In genomic region chr12:56103823-56104108, GRCh38 we compare ENCODE assay signal across 8 cellular contexts. TPM values are rescaled to one million over a fixed set of nuclear protein-coding genes. Genes with fewer than 3 reads are reported as not detected.
A peak's percentile ranks its signal among the peaks of the same experiment; 100 is the strongest.
DNase-seq lines count a peak whose midpoint lies in the region; ATAC-seq, FAIRE-seq and TF ChIP-seq lines count a peak whose summit lies in the region.

No MANE protein-coding gene starts in this region.

- H3K9ac ChIP-seq in GM12878 (ENCODE audit: control insufficient read depth, insufficient read depth, low read length) (peak overlapping the region; percentile 73), mesendoderm (ENCODE audit: low read length) (peak overlapping the region; percentile 94)

- H3K36me3 ChIP-seq in right atrium auricular region (peaks cover 20% of the 10 kb centered on the region), GM12878 (ENCODE audit: control insufficient read depth in 2 of 2, insufficient read depth in 2 of 2, low read length in 1 of 2) (peaks cover 3 to 21% of the 10 kb centered on the region in 2 experiments), mesendoderm (ENCODE audit: control insufficient read depth, insufficient read depth, low read length) (peaks cover 5% of the 10 kb centered on the region), vagina (peaks cover 0 to 29% of the 10 kb centered on the region in 2 donors)

- SMC1A ChIA-PET in GM12878 (lab: Charles Lee; ENCODE audit: uncharacterized antibody, unreplicated experiment): interaction anchor here (0.9 to 2.8 kb wide), 8 partner anchors 12 to 366 kb away, joined by 3 to 26 read pairs (median 5); partner anchors contain the start of genes RPL41, SMARCC2 and ZC3H10

- TF ChIP-seq CTCF in right atrium auricular region (IDR thresholded peaks at IDR 0.05) (no peak), GM12878 (IDR thresholded peaks at IDR 0.05 in 2 of 3, conservative IDR thresholded peaks at IDR 0.05 in 1 of 3; ENCODE audit: control insufficient read depth in 2 of 3, extremely low read depth in 1 of 3, insufficient read depth in 1 of 3, low read depth in 3 of 3, low read length in 3 of 3) (no peak), vagina (IDR thresholded peaks at IDR 0.05) (no peak)

- CTCF ChIA-PET in GM12878 (lab: Yijun Ruan, JAX): interaction anchor here (0.5 to 4.0 kb wide), 17 partner anchors 12 to 1017 kb away, joined by 3 to 25 read pairs (median 6); partner anchors contain the start of genes BLOC1S1, ESYT1, ORMDL2 and PYM1

- H2BK15ac ChIP-seq in mesendoderm (replicated peaks; ENCODE audit: low read depth): no peak overlapping the region

- no peak for FAIRE-seq in GM12878 (lab: Jason Lieb, UNC)

- peaks cover 36% of the 10 kb centered on the region for H3K79me2 ChIP-seq in GM12878 (ENCODE audit: control insufficient read depth, insufficient read depth, low read length)
- peaks cover 29% of the 10 kb centered on the region for H3K79me2 ChIP-seq in mesendoderm (ENCODE audit: control insufficient read depth, insufficient read depth, low read length)

- no peak for TF ChIP-seq POLR2A in GM12878 (IDR thresholded peaks at IDR 0.05; ENCODE audit: low read depth, low read length)
- no peak for TF ChIP-seq POLR2A in vagina (IDR thresholded peaks at IDR 0.05)

- peak overlapping the region; percentile 78 for H3K18ac ChIP-seq in mesendoderm (ENCODE audit: low read length)

- H3K4me3 ChIP-seq in right atrium auricular region (peak overlapping the region; percentile 68 to 78), GM12878 (peak overlapping the region; percentile 97), mesendoderm (ENCODE audit: low read length) (peak overlapping the region; percentile 80), vagina (peak overlapping the region; percentile 62 to 97)

- H3K9me3 ChIP-seq in right atrium auricular region (no peaks in the 10 kb centered on the region), GM12878 (replicated peaks; ENCODE audit: control insufficient read depth, insufficient read depth, low read length) (no peaks in the 10 kb centered on the region), vagina (no peaks in the 10 kb centered on the region)

- no peak for TF ChIP-seq RAD21 in GM12878 (IDR thresholded peaks at IDR 0.05; ENCODE audit: insufficient read depth, low read depth, low read length)

- peak overlapping the region; percentile 83 to 87 for H3K27ac ChIP-seq in right atrium auricular region
- peak overlapping the region; percentile 48; the same call in 1 of the 2 replicates for H3K27ac ChIP-seq in GM12878 (ENCODE audit: control insufficient read depth, insufficient read depth)
- peak overlapping the region; percentile 93 for H3K27ac ChIP-seq in mesendoderm (ENCODE audit: low read depth, low read length)
- peak overlapping the region; percentile 85 for H3K27ac ChIP-seq in vagina

- peaks cover 2% of the 10 kb centered on the region for H3K79me1 ChIP-seq in mesendoderm (ENCODE audit: low read length)

- in situ Hi-C loops in GM12878 (cut with MboI): loop anchor here (5.0 kb wide), 1 partner anchor 56 kb away; no protein-coding TSS in a partner anchor
- in situ Hi-C loops in KBM-7 (cut with MboI; ENCODE audit: low pct_unique_long_range_greater_than_20kb, low sequenced_read_pairs): no loop called here

- H3K4me2 ChIP-seq in GM12878 (ENCODE audit: control insufficient read depth, insufficient read depth): peak overlapping the region; percentile 84
- peak overlapping the region; percentile 79 for H3K4me2 ChIP-seq in mesendoderm (ENCODE audit: low read length)

- H4K20me1 ChIP-seq in GM12878 (ENCODE audit: control insufficient read depth, insufficient read depth): no peaks in the 10 kb centered on the region

- H2AFZ ChIP-seq in GM12878 (ENCODE audit: control insufficient read depth, low read depth, low read length): peak overlapping the region; percentile 82

- H3K27me3 ChIP-seq in right atrium auricular region: no peaks in the 10 kb centered on the region
- no peaks in the 10 kb centered on the region; a peak in 1 of 4 replicates for H3K27me3 ChIP-seq in GM12878 (replicated peaks in 1 of 2; ENCODE audit: control insufficient read depth in 2 of 2, insufficient read depth in 2 of 2, low read length in 1 of 2)
- H3K27me3 ChIP-seq in mesendoderm (ENCODE audit: insufficient read depth, low read length, poor library complexity): no peaks in the 10 kb centered on the region
- H3K27me3 ChIP-seq in vagina: no peaks in the 10 kb centered on the region

- no peak overlapping the region for H4K5ac ChIP-seq in mesendoderm (ENCODE audit: low read length)

- H4K8ac ChIP-seq in mesendoderm (ENCODE audit: low read depth, low read length): peak overlapping the region; percentile 43

- DNase-seq in right atrium auricular region (ENCODE audit: low spot score) (no peak), Right ventricle myocardium superior (no peak), GM12878 (ENCODE audit: low read depth, low spot score) (no peak), mesendoderm (no peak), vagina (ENCODE audit: extremely low spot score in 2 of 2) (no peak), hypothalamus (lab: John Stamatoyannopoulos, UW) (no peak), posterior vena cava (ENCODE audit: low spot score) (no peak), KBM-7 (no peak)

- 0% methylated on average over 8 of the region's 8 CpGs for WGBS in GM12878 (ENCODE audit: insufficient coverage, insufficient replicate concordance, low lambda C conversion rate, missing lambda C conversion rate)
- no CpG with 5 or more reads among the region's 8 CpGs for WGBS in mesendoderm (ENCODE audit: extremely low coverage, insufficient coverage, low lambda C conversion rate)

- POLR2A ChIA-PET in GM12878 (lab: Charles Lee): interaction anchor here (0.6 to 6.3 kb wide), 15 partner anchors 14 to 375 kb away, joined by 3 to 95 read pairs (median 5); partner anchors contain the start of genes CD63, MYL6B, ORMDL2 and RAB5B

- no peak for TF ChIP-seq EP300 in GM12878 (IDR thresholded peaks at IDR 0.05; ENCODE audit: borderline replicate concordance in 1 of 2, control insufficient read depth in 1 of 2, low read depth in 2 of 2, low read length in 2 of 2)

- intact Hi-C loops in Right ventricle myocardium superior (cut with DNase I): no loop called here
- intact Hi-C loops in GM12878 (cut with micrococcal nuclease; ENCODE audit: unreplicated experiment): loop anchor here (1.0 to 5.0 kb wide), 6 partner anchors 13 to 364 kb away; partner anchors contain the start of genes DNAJC14 and RPL41
- intact Hi-C loops in vagina (cut with DNase I): no loop called here
- intact Hi-C loops in posterior vena cava (cut with DNase I): no loop called here

- peak overlapping the region; percentile 81 for H3K4ac ChIP-seq in mesendoderm (ENCODE audit: low read depth, low read length)

- H3K23ac ChIP-seq in mesendoderm (ENCODE audit: low read length): no peak overlapping the region

- H2BK5ac ChIP-seq in mesendoderm (ENCODE audit: low read length): no peak overlapping the region

- H2BK120ac ChIP-seq in mesendoderm (ENCODE audit: low read depth, low read length): no peak overlapping the region

- no peak overlapping the region for H2AK5ac ChIP-seq in mesendoderm (ENCODE audit: low read length)

- BruUV-seq in GM12878 (replicated peaks; lab: Mats Ljungman, UMichigan): no TSS peak

- H3K56ac ChIP-seq in mesendoderm (ENCODE audit: low read length): peak overlapping the region; percentile 97

- RAD21 ChIA-PET in GM12878 (lab: Charles Lee; ENCODE audit: unreplicated experiment): interaction anchor here (0.8 to 3.5 kb wide), 13 partner anchors 14 to 365 kb away, joined by 3 to 30 read pairs (median 4); partner anchors contain the start of genes CNPY2, RAB5B, RNF41 and RPL41

- ATAC-seq in Right ventricle myocardium superior (ENCODE audit: poor library complexity) (no peak), GM12878 (no peak)

- H3K4me1 ChIP-seq in right atrium auricular region: peaks cover 0 to 24% of the 10 kb centered on the region in 2 donors
- peaks cover 3% of the 10 kb centered on the region; the same call in 1 of the 2 replicates for H3K4me1 ChIP-seq in GM12878 (ENCODE audit: control insufficient read depth, insufficient read depth, low read length)
- peaks cover 2% of the 10 kb centered on the region for H3K4me1 ChIP-seq in mesendoderm (ENCODE audit: control insufficient read depth, low read depth, low read length)
- H3K4me1 ChIP-seq in vagina: peaks cover 35% of the 10 kb centered on the region

RNA-seq across cellular contexts. Expression of gene PA2G4, which starts 0.6 kb away (rescaled TPM):
- total RNA-seq in right atrium auricular region: 100 to 1,000 TPM in 1 of 2 donors, 10 to 100 TPM in 1; 91.4 to 116 TPM
- 68.0 TPM for total RNA-seq in Right ventricle myocardium superior
- 132 and 137 TPM in 2 replicates for total RNA-seq in GM12878 (2013; cell fraction: nucleolus; rRNA removed)
- total RNA-seq in GM12878 (2014; rRNA removed): 355 and 400 TPM in 2 replicates
- 410 and 430 TPM in 2 replicates for total RNA-seq in GM12878 (2014; rRNA removed; fragmentation: Illumina TruSeq; extraction: Trizol)
- total RNA-seq in GM12878 (2021): 277 and 280 TPM in 2 replicates
- polyA plus RNA-seq in GM12878 (2011; ENCODE audit: low read depth): 129 TPM
- polyA plus RNA-seq in GM12878 (2011; rRNA removed): 468 and 540 TPM in 2 replicates
- polyA plus RNA-seq in GM12878 (2011; cell fraction: cytosol; rRNA removed): 237 and 291 TPM in 2 replicates
- polyA plus RNA-seq in GM12878 (2011; cell fraction: nucleus; rRNA removed): 259 and 303 TPM in 2 replicates
- 171 and 173 TPM in 2 replicates for polyA plus RNA-seq in GM12878 (2012)
- 491 and 563 TPM in 2 replicates for polyA plus RNA-seq in GM12878 (2014; fragmentation: Illumina TruSeq; extraction: Trizol)
- polyA plus RNA-seq in GM12878 (2014; fragmentation: Nextera tagmentation; extraction: Ambion mirVana): 100 to 1,000 TPM; 148 to 215 TPM
- polyA plus RNA-seq in GM12878 (2014; rRNA removed): 383 and 415 TPM in 2 replicates
- 100 to 1,000 TPM; 498 to 514 TPM for polyA plus RNA-seq in GM12878 (2016; fragmentation: Nextera tagmentation; extraction: Ambion mirVana)
- polyA minus RNA-seq in GM12878 (2011; rRNA and poly(A)+ RNA removed): 158 and 227 TPM in 2 replicates
- 72.6 and 96.4 TPM in 2 replicates for polyA minus RNA-seq in GM12878 (2011; cell fraction: cytosol; rRNA and poly(A)+ RNA removed)
- 54.6 and 85.4 TPM in 2 replicates for polyA minus RNA-seq in GM12878 (2011; cell fraction: nucleus; rRNA and poly(A)+ RNA removed)
- polyA plus RNA-seq in mesendoderm (2013, experiment 1 of 2): 327 TPM
- 330 TPM for polyA plus RNA-seq in mesendoderm (2013, experiment 2 of 2)
- 116 TPM for total RNA-seq in vagina
- 10 to 100 TPM; 59.3 to 71.7 TPM for total RNA-seq in posterior vena cava

RNA-seq across cellular contexts. Expression of gene RPL41, which starts 12.7 kb away (rescaled TPM):
- total RNA-seq in right atrium auricular region (1,000 to 10,000 TPM in 1 of 2 donors, 100 to 1,000 TPM in 1; 606 to 2,188 TPM), Right ventricle myocardium superior (1,888 TPM), GM12878 (2014; rRNA removed) (6,008 and 6,605 TPM in 2 replicates), GM12878 (2014; rRNA removed; fragmentation: Illumina TruSeq; extraction: Trizol) (7,047 and 7,337 TPM in 2 replicates), GM12878 (2021) (5,267 and 5,474 TPM in 2 replicates), vagina (2,458 TPM), posterior vena cava (1,000 to 10,000 TPM; 2,364 to 2,753 TPM)
- total RNA-seq in GM12878 (2013; cell fraction: nucleolus; rRNA removed): 334 and 462 TPM in 2 replicates
- 10,100 TPM for polyA plus RNA-seq in GM12878 (2011; ENCODE audit: low read depth)
- polyA plus RNA-seq in GM12878 (2011; rRNA removed) (14,787 and 15,000 TPM in 2 replicates), GM12878 (2014; fragmentation: Illumina TruSeq; extraction: Trizol) (9,589 and 10,255 TPM in 2 replicates), GM12878 (2014; fragmentation: Nextera tagmentation; extraction: Ambion mirVana) (over 10,000 TPM; 18,805 to 19,112 TPM), GM12878 (2014; rRNA removed) (7,850 and 8,961 TPM in 2 replicates), GM12878 (2016; fragmentation: Nextera tagmentation; extraction: Ambion mirVana) (1,000 to 10,000 TPM; 4,144 to 4,477 TPM)
- 17,621 and 20,103 TPM in 2 replicates for polyA plus RNA-seq in GM12878 (2011; cell fraction: cytosol; rRNA removed)
- 5,313 and 5,539 TPM in 2 replicates for polyA plus RNA-seq in GM12878 (2011; cell fraction: nucleus; rRNA removed)
- 10,955 and 14,767 TPM in 2 replicates for polyA plus RNA-seq in GM12878 (2012)
- polyA minus RNA-seq in GM12878 (2011; rRNA and poly(A)+ RNA removed): 2,516 and 2,593 TPM in 2 replicates
- polyA minus RNA-seq in GM12878 (2011; cell fraction: cytosol; rRNA and poly(A)+ RNA removed): 1,044 and 1,084 TPM in 2 replicates
- 306 and 308 TPM in 2 replicates for polyA minus RNA-seq in GM12878 (2011; cell fraction: nucleus; rRNA and poly(A)+ RNA removed)
- 13,921 TPM for polyA plus RNA-seq in mesendoderm (2013, experiment 1 of 2)
- polyA plus RNA-seq in mesendoderm (2013, experiment 2 of 2): 13,663 TPM

RNA-seq across cellular contexts. Expression of gene ZC3H10, which starts 14.3 kb away (rescaled TPM):
- total RNA-seq in right atrium auricular region: 1 to 10 TPM; 2.1 to 2.9 TPM
- 5.8 TPM for total RNA-seq in Right ventricle myocardium superior
- total RNA-seq in GM12878 (2013; cell fraction: nucleolus; rRNA removed): 17.6 and 18.6 TPM in 2 replicates
- 4.2 and 4.4 TPM in 2 replicates for total RNA-seq in GM12878 (2014; rRNA removed)
- total RNA-seq in GM12878 (2014; rRNA removed; fragmentation: Illumina TruSeq; extraction: Trizol): 4.3 TPM in 2 replicates
- 6.4 and 7.0 TPM in 2 replicates for total RNA-seq in GM12878 (2021)
- polyA plus RNA-seq in GM12878 (2011; ENCODE audit: low read depth): 0.56 TPM
- polyA plus RNA-seq in GM12878 (2011; rRNA removed): 1.3 and 1.8 TPM in 2 replicates
- 1.3 and 1.7 TPM in 2 replicates for polyA plus RNA-seq in GM12878 (2011; cell fraction: cytosol; rRNA removed)
- polyA plus RNA-seq in GM12878 (2011; cell fraction: nucleus; rRNA removed): 4.7 and 5.0 TPM in 2 replicates
- polyA plus RNA-seq in GM12878 (2012): 0.89 and 1.4 TPM in 2 replicates
- 1.8 and 2.6 TPM in 2 replicates for polyA plus RNA-seq in GM12878 (2014; fragmentation: Illumina TruSeq; extraction: Trizol)
- polyA plus RNA-seq in GM12878 (2014; fragmentation: Nextera tagmentation; extraction: Ambion mirVana): under 1 TPM; 0.56 to 0.75 TPM
- 3.2 and 4.0 TPM in 2 replicates for polyA plus RNA-seq in GM12878 (2014; rRNA removed)
- polyA plus RNA-seq in GM12878 (2016; fragmentation: Nextera tagmentation; extraction: Ambion mirVana): 1 to 10 TPM; 3.3 to 4.2 TPM
- polyA minus RNA-seq in GM12878 (2011; rRNA and poly(A)+ RNA removed): 11.3 and 12.2 TPM in 2 replicates
- 2.3 and 2.7 TPM in 2 replicates for polyA minus RNA-seq in GM12878 (2011; cell fraction: cytosol; rRNA and poly(A)+ RNA removed)
- polyA minus RNA-seq in GM12878 (2011; cell fraction: nucleus; rRNA and poly(A)+ RNA removed): 19.3 and 28.1 TPM in 2 replicates
- polyA plus RNA-seq in mesendoderm (2013, experiment 1 of 2): 2.1 TPM
- polyA plus RNA-seq in mesendoderm (2013, experiment 2 of 2): 2.1 TPM
- total RNA-seq in vagina: 2.0 TPM
- total RNA-seq in posterior vena cava: 1 to 10 TPM; 7.9 to 8.0 TPM

RNA-seq across cellular contexts. Expression of gene ERBB3, which starts 23.8 kb away (rescaled TPM):
- 1 to 10 TPM; 3.2 to 7.2 TPM for total RNA-seq in right atrium auricular region
- 4.8 TPM for total RNA-seq in Right ventricle myocardium superior
- not detected in 2 replicates for total RNA-seq in GM12878 (2013; cell fraction: nucleolus; rRNA removed)
- total RNA-seq in GM12878 (2014; rRNA removed): not detected in 2 replicates
- 0.04 TPM in 1 of 2 replicates, not detected in the other for total RNA-seq in GM12878 (2014; rRNA removed; fragmentation: Illumina TruSeq; extraction: Trizol)
- 0.58 and 0.72 TPM in 2 replicates for total RNA-seq in GM12878 (2021)
- not detected for polyA plus RNA-seq in GM12878 (2011; ENCODE audit: low read depth)
- polyA plus RNA-seq in GM12878 (2011; rRNA removed): not detected in 2 replicates
- not detected in 2 replicates for polyA plus RNA-seq in GM12878 (2011; cell fraction: cytosol; rRNA removed)
- not detected in 2 replicates for polyA plus RNA-seq in GM12878 (2011; cell fraction: nucleus; rRNA removed)
- 0.15 and 0.17 TPM in 2 replicates for polyA plus RNA-seq in GM12878 (2012)
- polyA plus RNA-seq in GM12878 (2014; fragmentation: Illumina TruSeq; extraction: Trizol): 0.03 and 0.08 TPM in 2 replicates
- under 1 TPM in 1 of 2 experiments, not detected in 1; 0.08 TPM for polyA plus RNA-seq in GM12878 (2014; fragmentation: Nextera tagmentation; extraction: Ambion mirVana)
- polyA plus RNA-seq in GM12878 (2014; rRNA removed): 0.03 and 0.04 TPM in 2 replicates
- not detected for polyA plus RNA-seq in GM12878 (2016; fragmentation: Nextera tagmentation; extraction: Ambion mirVana)
- polyA minus RNA-seq in GM12878 (2011; rRNA and poly(A)+ RNA removed): not detected in 2 replicates
- not detected in 2 replicates for polyA minus RNA-seq in GM12878 (2011; cell fraction: cytosol; rRNA and poly(A)+ RNA removed)
- not detected in 2 replicates for polyA minus RNA-seq in GM12878 (2011; cell fraction: nucleus; rRNA and poly(A)+ RNA removed)
- polyA plus RNA-seq in mesendoderm (2013, experiment 1 of 2): 29.3 TPM
- 30.6 TPM for polyA plus RNA-seq in mesendoderm (2013, experiment 2 of 2)
- total RNA-seq in vagina: 53.8 TPM
- 1 to 10 TPM in 1 of 2 donors, under 1 TPM in 1; 0.71 to 1.4 TPM for total RNA-seq in posterior vena cava

RNA-seq across cellular contexts. Expression of gene ESYT1, which starts 24.3 kb away (rescaled TPM):
- total RNA-seq in right atrium auricular region (10 to 100 TPM; 25.4 to 74.0 TPM), Right ventricle myocardium superior (27.0 TPM), GM12878 (2014; rRNA removed) (86.6 and 105 TPM in 2 replicates), GM12878 (2014; rRNA removed; fragmentation: Illumina TruSeq; extraction: Trizol) (47.5 and 49.9 TPM in 2 replicates), GM12878 (2021) (84.1 and 92.9 TPM in 2 replicates), vagina (140 TPM), posterior vena cava (100 to 1,000 TPM; 113 to 120 TPM)
- total RNA-seq in GM12878 (2013; cell fraction: nucleolus; rRNA removed): 75.5 and 88.1 TPM in 2 replicates
- 45.0 TPM for polyA plus RNA-seq in GM12878 (2011; ENCODE audit: low read depth)
- polyA plus RNA-seq in GM12878 (2011; rRNA removed) (35.8 and 84.4 TPM in 2 replicates), GM12878 (2014; fragmentation: Illumina TruSeq; extraction: Trizol) (61.3 and 120 TPM in 2 replicates), GM12878 (2014; fragmentation: Nextera tagmentation; extraction: Ambion mirVana) (10 to 100 TPM; 55.6 to 57.9 TPM), GM12878 (2014; rRNA removed) (58.2 and 70.6 TPM in 2 replicates), GM12878 (2016; fragmentation: Nextera tagmentation; extraction: Ambion mirVana) (10 to 100 TPM; 89.7 to 96.6 TPM)
- 74.3 and 108 TPM in 2 replicates for polyA plus RNA-seq in GM12878 (2011; cell fraction: cytosol; rRNA removed)
- 130 and 135 TPM in 2 replicates for polyA plus RNA-seq in GM12878 (2011; cell fraction: nucleus; rRNA removed)
- 45.5 and 54.9 TPM in 2 replicates for polyA plus RNA-seq in GM12878 (2012)
- polyA minus RNA-seq in GM12878 (2011; rRNA and poly(A)+ RNA removed): 94.9 and 103 TPM in 2 replicates
- 52.5 and 60.8 TPM in 2 replicates for polyA minus RNA-seq in GM12878 (2011; cell fraction: cytosol; rRNA and poly(A)+ RNA removed)
- polyA minus RNA-seq in GM12878 (2011; cell fraction: nucleus; rRNA and poly(A)+ RNA removed): 45.0 and 55.4 TPM in 2 replicates
- 55.9 TPM for polyA plus RNA-seq in mesendoderm (2013, experiment 1 of 2)
- polyA plus RNA-seq in mesendoderm (2013, experiment 2 of 2): 55.7 TPM
